ENCODE assay signal across 1 cellular context in the genomic region with DNA sequence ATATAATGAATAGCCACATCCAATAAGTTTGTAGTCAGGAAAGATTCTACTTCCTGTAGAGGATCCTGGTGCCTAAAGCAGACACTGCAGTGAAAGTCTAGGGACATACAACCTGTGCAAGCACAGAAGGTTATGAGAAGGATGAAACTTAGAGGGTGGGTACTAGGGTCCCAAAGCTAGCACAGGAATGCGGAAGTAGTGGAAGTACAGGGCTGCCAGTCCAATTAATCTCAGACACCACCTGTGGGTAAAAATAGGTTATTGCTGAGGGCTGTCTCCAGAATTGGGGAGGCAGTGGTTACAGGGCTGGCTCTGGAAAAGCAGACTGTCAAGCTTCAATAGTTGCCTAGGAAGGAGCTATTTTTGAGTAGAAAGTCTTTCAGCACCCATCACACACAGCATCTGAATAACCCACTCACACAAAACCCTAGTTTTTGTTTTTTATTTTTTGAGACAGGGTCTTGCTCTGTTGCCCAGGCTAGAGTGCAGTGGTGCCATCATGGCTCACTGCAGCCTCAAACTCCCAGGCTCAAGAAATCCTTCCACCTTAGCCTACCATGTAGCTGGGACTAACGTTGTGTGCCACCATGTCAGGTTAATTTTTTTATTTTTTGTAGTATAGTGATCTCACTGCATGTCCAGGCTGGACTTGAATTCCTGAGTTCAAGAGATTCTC.
TF ChIP-seq lines count a peak whose summit lies in the region.

No MANE protein-coding gene starts in this region.

TF ChIP-seq in K562, 482 proteins besides CTCF, POLR2A, EP300 and RAD21 (continues in another document):
- TF ChIP-seq ASH1L (IDR thresholded peaks at IDR 0.05; ENCODE audit: borderline replicate concordance, low read depth, partially characterized antibody) (peak; percentile 53), ARHGAP35 (IDR thresholded peaks at IDR 0.05; ENCODE audit: partially characterized antibody) (no peak), GABPB2 (CRISPR knock-in tag; conservative IDR thresholded peaks at IDR 0.05) (no peak), MTA1 (IDR thresholded peaks at IDR 0.05; ENCODE audit: borderline replicate concordance) (no peak), ZNF121 (CRISPR knock-in tag; conservative IDR thresholded peaks at IDR 0.05) (peak; percentile 73; the same call in 1 of the 2 replicates), PCBP1 (IDR thresholded peaks at IDR 0.05; ENCODE audit: low read depth, low read length, poor library complexity, severe bottlenecking) (no peak), HCFC1 (IDR thresholded peaks at IDR 0.05; ENCODE audit: low read depth, low read length) (no peak), ZNF778 (CRISPR knock-in tag; IDR thresholded peaks at IDR 0.05) (no peak), SMARCC2 (IDR thresholded peaks at IDR 0.05; ENCODE audit: low read depth) (no peak), MCM3 (IDR thresholded peaks at IDR 0.05) (no peak), TCFL5 (CRISPR knock-in tag; conservative IDR thresholded peaks at IDR 0.05) (no peak), MED1 (CRISPR knock-in tag; IDR thresholded peaks at IDR 0.05; ENCODE audit: borderline replicate concordance) (no peak), ELF4 (CRISPR knock-in tag; IDR thresholded peaks at IDR 0.05) (peak; percentile 24; the same call in 1 of the 2 replicates), TCF7L2 (IDR thresholded peaks at IDR 0.05; ENCODE audit: low read depth, low read length) (no peak), JUND (IDR thresholded peaks at IDR 0.05; ENCODE audit: borderline replicate concordance, low read depth, low read length) (no peak), JUND (tag; IDR thresholded peaks at IDR 0.05; ENCODE audit: borderline replicate concordance, low read depth, low read length) (no peak), ZNF77 (CRISPR knock-in tag; IDR thresholded peaks at IDR 0.05) (no peak), PTTG1 (tag; IDR thresholded peaks at IDR 0.05; ENCODE audit: low read depth) (no peak), U2AF1 (optimal IDR thresholded peaks at IDR 0.05; ENCODE audit: low read depth, low read length) (no peak), BCL6 (CRISPR knock-in tag; IDR thresholded peaks at IDR 0.05) (no peak), SPI1 (IDR thresholded peaks at IDR 0.05; ENCODE audit: borderline replicate concordance, low read depth, low read length) (0 out of 2 replicates have a peak, but pooled peaks have one; percentile 7), ARID2 (IDR thresholded peaks at IDR 0.05) (0 out of 2 replicates have a peak, but pooled peaks have one; percentile 35), ELF1 (tag; IDR thresholded peaks at IDR 0.05) (peak; percentile 94)
- TF ChIP-seq, protein P1, sequence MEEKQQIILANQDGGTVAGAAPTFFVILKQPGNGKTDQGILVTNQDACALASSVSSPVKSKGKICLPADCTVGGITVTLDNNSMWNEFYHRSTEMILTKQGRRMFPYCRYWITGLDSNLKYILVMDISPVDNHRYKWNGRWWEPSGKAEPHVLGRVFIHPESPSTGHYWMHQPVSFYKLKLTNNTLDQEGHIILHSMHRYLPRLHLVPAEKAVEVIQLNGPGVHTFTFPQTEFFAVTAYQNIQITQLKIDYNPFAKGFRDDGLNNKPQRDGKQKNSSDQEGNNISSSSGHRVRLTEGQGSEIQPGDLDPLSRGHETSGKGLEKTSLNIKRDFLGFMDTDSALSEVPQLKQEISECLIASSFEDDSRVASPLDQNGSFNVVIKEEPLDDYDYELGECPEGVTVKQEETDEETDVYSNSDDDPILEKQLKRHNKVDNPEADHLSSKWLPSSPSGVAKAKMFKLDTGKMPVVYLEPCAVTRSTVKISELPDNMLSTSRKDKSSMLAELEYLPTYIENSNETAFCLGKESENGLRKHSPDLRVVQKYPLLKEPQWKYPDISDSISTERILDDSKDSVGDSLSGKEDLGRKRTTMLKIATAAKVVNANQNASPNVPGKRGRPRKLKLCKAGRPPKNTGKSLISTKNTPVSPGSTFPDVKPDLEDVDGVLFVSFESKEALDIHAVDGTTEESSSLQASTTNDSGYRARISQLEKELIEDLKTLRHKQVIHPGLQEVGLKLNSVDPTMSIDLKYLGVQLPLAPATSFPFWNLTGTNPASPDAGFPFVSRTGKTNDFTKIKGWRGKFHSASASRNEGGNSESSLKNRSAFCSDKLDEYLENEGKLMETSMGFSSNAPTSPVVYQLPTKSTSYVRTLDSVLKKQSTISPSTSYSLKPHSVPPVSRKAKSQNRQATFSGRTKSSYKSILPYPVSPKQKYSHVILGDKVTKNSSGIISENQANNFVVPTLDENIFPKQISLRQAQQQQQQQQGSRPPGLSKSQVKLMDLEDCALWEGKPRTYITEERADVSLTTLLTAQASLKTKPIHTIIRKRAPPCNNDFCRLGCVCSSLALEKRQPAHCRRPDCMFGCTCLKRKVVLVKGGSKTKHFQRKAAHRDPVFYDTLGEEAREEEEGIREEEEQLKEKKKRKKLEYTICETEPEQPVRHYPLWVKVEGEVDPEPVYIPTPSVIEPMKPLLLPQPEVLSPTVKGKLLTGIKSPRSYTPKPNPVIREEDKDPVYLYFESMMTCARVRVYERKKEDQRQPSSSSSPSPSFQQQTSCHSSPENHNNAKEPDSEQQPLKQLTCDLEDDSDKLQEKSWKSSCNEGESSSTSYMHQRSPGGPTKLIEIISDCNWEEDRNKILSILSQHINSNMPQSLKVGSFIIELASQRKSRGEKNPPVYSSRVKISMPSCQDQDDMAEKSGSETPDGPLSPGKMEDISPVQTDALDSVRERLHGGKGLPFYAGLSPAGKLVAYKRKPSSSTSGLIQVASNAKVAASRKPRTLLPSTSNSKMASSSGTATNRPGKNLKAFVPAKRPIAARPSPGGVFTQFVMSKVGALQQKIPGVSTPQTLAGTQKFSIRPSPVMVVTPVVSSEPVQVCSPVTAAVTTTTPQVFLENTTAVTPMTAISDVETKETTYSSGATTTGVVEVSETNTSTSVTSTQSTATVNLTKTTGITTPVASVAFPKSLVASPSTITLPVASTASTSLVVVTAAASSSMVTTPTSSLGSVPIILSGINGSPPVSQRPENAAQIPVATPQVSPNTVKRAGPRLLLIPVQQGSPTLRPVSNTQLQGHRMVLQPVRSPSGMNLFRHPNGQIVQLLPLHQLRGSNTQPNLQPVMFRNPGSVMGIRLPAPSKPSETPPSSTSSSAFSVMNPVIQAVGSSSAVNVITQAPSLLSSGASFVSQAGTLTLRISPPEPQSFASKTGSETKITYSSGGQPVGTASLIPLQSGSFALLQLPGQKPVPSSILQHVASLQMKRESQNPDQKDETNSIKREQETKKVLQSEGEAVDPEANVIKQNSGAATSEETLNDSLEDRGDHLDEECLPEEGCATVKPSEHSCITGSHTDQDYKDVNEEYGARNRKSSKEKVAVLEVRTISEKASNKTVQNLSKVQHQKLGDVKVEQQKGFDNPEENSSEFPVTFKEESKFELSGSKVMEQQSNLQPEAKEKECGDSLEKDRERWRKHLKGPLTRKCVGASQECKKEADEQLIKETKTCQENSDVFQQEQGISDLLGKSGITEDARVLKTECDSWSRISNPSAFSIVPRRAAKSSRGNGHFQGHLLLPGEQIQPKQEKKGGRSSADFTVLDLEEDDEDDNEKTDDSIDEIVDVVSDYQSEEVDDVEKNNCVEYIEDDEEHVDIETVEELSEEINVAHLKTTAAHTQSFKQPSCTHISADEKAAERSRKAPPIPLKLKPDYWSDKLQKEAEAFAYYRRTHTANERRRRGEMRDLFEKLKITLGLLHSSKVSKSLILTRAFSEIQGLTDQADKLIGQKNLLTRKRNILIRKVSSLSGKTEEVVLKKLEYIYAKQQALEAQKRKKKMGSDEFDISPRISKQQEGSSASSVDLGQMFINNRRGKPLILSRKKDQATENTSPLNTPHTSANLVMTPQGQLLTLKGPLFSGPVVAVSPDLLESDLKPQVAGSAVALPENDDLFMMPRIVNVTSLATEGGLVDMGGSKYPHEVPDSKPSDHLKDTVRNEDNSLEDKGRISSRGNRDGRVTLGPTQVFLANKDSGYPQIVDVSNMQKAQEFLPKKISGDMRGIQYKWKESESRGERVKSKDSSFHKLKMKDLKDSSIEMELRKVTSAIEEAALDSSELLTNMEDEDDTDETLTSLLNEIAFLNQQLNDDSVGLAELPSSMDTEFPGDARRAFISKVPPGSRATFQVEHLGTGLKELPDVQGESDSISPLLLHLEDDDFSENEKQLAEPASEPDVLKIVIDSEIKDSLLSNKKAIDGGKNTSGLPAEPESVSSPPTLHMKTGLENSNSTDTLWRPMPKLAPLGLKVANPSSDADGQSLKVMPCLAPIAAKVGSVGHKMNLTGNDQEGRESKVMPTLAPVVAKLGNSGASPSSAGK (IDR thresholded peaks at IDR 0.05), result no peak
- TF ChIP-seq, protein P2, sequence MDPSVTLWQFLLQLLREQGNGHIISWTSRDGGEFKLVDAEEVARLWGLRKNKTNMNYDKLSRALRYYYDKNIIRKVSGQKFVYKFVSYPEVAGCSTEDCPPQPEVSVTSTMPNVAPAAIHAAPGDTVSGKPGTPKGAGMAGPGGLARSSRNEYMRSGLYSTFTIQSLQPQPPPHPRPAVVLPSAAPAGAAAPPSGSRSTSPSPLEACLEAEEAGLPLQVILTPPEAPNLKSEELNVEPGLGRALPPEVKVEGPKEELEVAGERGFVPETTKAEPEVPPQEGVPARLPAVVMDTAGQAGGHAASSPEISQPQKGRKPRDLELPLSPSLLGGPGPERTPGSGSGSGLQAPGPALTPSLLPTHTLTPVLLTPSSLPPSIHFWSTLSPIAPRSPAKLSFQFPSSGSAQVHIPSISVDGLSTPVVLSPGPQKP (CRISPR knock-in tag; IDR thresholded peaks at IDR 0.05), result no peak
- TF ChIP-seq, protein P3, sequence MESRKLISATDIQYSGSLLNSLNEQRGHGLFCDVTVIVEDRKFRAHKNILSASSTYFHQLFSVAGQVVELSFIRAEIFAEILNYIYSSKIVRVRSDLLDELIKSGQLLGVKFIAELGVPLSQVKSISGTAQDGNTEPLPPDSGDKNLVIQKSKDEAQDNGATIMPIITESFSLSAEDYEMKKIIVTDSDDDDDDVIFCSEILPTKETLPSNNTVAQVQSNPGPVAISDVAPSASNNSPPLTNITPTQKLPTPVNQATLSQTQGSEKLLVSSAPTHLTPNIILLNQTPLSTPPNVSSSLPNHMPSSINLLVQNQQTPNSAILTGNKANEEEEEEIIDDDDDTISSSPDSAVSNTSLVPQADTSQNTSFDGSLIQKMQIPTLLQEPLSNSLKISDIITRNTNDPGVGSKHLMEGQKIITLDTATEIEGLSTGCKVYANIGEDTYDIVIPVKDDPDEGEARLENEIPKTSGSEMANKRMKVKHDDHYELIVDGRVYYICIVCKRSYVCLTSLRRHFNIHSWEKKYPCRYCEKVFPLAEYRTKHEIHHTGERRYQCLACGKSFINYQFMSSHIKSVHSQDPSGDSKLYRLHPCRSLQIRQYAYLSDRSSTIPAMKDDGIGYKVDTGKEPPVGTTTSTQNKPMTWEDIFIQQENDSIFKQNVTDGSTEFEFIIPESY (CRISPR knock-in tag; IDR thresholded peaks at IDR 0.05), result no peak
- TF ChIP-seq, protein P4, sequence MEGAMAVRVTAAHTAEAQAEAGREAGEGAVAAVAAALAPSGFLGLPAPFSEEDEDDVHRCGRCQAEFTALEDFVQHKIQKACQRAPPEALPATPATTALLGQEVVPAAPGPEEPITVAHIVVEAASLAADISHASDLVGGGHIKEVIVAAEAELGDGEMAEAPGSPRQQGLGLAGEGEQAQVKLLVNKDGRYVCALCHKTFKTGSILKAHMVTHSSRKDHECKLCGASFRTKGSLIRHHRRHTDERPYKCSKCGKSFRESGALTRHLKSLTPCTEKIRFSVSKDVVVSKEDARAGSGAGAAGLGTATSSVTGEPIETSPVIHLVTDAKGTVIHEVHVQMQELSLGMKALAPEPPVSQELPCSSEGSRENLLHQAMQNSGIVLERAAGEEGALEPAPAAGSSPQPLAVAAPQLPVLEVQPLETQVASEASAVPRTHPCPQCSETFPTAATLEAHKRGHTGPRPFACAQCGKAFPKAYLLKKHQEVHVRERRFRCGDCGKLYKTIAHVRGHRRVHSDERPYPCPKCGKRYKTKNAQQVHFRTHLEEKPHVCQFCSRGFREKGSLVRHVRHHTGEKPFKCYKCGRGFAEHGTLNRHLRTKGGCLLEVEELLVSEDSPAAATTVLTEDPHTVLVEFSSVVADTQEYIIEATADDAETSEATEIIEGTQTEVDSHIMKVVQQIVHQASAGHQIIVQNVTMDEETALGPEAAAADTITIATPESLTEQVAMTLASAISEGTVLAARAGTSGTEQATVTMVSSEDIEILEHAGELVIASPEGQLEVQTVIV (CRISPR knock-in tag; IDR thresholded peaks at IDR 0.05; ENCODE audit: borderline replicate concordance), result no peak
- TF ChIP-seq, protein P5, sequence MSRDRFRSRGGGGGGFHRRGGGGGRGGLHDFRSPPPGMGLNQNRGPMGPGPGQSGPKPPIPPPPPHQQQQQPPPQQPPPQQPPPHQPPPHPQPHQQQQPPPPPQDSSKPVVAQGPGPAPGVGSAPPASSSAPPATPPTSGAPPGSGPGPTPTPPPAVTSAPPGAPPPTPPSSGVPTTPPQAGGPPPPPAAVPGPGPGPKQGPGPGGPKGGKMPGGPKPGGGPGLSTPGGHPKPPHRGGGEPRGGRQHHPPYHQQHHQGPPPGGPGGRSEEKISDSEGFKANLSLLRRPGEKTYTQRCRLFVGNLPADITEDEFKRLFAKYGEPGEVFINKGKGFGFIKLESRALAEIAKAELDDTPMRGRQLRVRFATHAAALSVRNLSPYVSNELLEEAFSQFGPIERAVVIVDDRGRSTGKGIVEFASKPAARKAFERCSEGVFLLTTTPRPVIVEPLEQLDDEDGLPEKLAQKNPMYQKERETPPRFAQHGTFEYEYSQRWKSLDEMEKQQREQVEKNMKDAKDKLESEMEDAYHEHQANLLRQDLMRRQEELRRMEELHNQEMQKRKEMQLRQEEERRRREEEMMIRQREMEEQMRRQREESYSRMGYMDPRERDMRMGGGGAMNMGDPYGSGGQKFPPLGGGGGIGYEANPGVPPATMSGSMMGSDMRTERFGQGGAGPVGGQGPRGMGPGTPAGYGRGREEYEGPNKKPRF (IDR thresholded peaks at IDR 0.05; ENCODE audit: low read depth, low read length), result no peak
- TF ChIP-seq, protein P6, sequence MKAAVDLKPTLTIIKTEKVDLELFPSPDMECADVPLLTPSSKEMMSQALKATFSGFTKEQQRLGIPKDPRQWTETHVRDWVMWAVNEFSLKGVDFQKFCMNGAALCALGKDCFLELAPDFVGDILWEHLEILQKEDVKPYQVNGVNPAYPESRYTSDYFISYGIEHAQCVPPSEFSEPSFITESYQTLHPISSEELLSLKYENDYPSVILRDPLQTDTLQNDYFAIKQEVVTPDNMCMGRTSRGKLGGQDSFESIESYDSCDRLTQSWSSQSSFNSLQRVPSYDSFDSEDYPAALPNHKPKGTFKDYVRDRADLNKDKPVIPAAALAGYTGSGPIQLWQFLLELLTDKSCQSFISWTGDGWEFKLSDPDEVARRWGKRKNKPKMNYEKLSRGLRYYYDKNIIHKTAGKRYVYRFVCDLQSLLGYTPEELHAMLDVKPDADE (conservative IDR thresholded peaks at IDR 0.05; ENCODE audit: control insufficient read depth, low read depth, low read length), result no peak
- TF ChIP-seq, protein P7, sequence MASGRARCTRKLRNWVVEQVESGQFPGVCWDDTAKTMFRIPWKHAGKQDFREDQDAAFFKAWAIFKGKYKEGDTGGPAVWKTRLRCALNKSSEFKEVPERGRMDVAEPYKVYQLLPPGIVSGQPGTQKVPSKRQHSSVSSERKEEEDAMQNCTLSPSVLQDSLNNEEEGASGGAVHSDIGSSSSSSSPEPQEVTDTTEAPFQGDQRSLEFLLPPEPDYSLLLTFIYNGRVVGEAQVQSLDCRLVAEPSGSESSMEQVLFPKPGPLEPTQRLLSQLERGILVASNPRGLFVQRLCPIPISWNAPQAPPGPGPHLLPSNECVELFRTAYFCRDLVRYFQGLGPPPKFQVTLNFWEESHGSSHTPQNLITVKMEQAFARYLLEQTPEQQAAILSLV (tag; IDR thresholded peaks at IDR 0.05), result no peak
- TF ChIP-seq, protein P8, sequence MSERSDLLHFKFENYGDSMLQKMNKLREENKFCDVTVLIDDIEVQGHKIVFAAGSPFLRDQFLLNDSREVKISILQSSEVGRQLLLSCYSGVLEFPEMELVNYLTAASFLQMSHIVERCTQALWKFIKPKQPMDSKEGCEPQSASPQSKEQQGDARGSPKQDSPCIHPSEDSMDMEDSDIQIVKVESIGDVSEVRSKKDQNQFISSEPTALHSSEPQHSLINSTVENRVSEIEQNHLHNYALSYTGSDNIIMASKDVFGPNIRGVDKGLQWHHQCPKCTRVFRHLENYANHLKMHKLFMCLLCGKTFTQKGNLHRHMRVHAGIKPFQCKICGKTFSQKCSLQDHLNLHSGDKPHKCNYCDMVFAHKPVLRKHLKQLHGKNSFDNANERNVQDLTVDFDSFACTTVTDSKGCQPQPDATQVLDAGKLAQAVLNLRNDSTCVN (CRISPR knock-in tag; IDR thresholded peaks at IDR 0.05), result no peak
